Comparison of ENCODE assay signal across 9 cellular contexts in the genomic region with DNA sequence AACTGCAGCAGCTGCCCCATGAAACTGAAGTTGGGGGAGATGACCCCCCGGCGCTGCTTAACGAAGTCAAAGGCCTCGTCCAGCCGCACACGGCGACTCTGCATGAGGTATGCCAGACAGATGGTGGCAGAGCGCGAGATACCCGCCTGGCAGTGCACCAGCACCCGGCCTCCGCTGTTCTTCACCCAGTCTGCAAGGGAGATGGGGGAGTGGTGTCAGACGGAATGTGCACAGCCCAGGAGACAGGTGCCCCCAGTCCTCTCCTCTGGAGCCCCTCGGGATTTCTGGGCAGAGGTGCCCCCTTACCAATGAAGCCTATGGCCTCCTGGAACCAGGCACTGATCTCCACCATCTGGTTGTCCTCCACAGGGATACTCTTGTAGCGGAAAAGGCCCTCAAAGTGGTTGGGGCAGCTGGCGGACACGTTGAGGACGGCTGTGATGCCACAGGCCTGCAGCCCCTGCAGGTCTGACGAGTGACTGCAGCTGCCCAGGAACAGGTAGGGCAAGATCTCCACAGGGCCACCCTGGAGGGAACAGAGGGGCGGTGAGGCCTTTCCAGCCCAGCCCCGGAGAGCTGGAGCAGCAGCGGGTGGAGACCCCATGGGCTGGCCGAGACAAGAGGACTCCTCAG. TPM values are rescaled to one million over a fixed set of nuclear protein-coding genes. Genes with fewer than 3 reads are reported as not detected.
DNase-seq lines count a peak whose midpoint lies in the region; ATAC-seq and TF ChIP-seq lines count a peak whose summit lies in the region.
"Had no signal": no experiment of that assay in that cellular context is flagged by ENCODE, and none has a peak within 500 bp of the region (broad histone marks: within the 10 kb centered on the region; RNA-seq: fewer than 3 reads in every experiment).

No MANE protein-coding gene starts in this region.

- H3K27ac ChIP-seq in skin epidermis (peak overlapping the region in 17 of 21 experiments; percentile 10 to 95 (median 82)), gastrocnemius medialis (peak overlapping the region in 1 of 4 donors; percentile 67)

- DNase-seq in DMS53 treated with DMSO at 0.1 percent for 48 hours (lab: John Stamatoyannopoulos, UW; ENCODE audit: unreplicated experiment): peak; percentile 63
- DNase-seq in Jurkat, Clone E6-1 (ENCODE audit: low read depth, low spot score): no peak
- peak; percentile 39 for DNase-seq in activated CD4-positive, alpha-beta T cell treated with anti-CD3 and anti-CD28 coated beads, Interleukin-2, amount 10 ng/mL, durations not matched to agents 7 days and 5 days
- DNase-seq in fibroblast of pulmonary artery (ENCODE audit: low read depth): no peak
- DNase-seq in mucosa of gallbladder (ENCODE audit: low spot score): no peak
- no peak for DNase-seq in gastrocnemius medialis

- intact Hi-C loops in gastrocnemius medialis (cut with DNase I; ENCODE audit: low total_unique reads): loop anchor here (2.0 kb wide), 3 partner anchors 31 to 117 kb away; partner anchors contain the start of gene STARD7

- H3K4me1 Mint-ChIP-seq in activated CD4-positive, alpha-beta T cell treated with anti-CD3 and anti-CD28 coated beads, Interleukin-2, amount 10 ng/mL, durations not matched to agents 7 days and 5 days: peaks cover 60% of the 10 kb centered on the region

- in situ Hi-C loops in gastrocnemius medialis (cut with MboI; ENCODE audit: low sequenced_read_pairs in 4 of 4): loop anchor here in 2 of 4 donors (25.0 kb wide), 2 partner anchors 118 to 368 kb away; partner anchors contain the start of genes CIAO1 (in 1 of the 2), NEURL3 (in 1 of the 2) and TMEM127 (in 1 of the 2)

- H3K27me3 ChIP-seq in gastrocnemius medialis: no peaks in the 10 kb centered on the region

- no peaks in the 10 kb centered on the region for H3K9me3 Mint-ChIP-seq in activated CD4-positive, alpha-beta T cell treated with anti-CD3 and anti-CD28 coated beads, Interleukin-2, amount 10 ng/mL, durations not matched to agents 7 days and 5 days

- CTCF ChIA-PET in activated CD4-positive, alpha-beta T cell treated with anti-CD3 and anti-CD28 coated beads, Interleukin-2, amount 10 ng/mL, durations not matched to agents 7 days and 5 days (lab: Charles Lee): interaction anchor here (2.7 to 15.6 kb wide), 2 partner anchors 26 to 32 kb away, joined by 15 to 239 read pairs; no protein-coding TSS in a partner anchor

- peaks cover 14% of the 10 kb centered on the region for H3K36me3 Mint-ChIP-seq in activated CD4-positive, alpha-beta T cell treated with anti-CD3 and anti-CD28 coated beads, Interleukin-2, amount 10 ng/mL, durations not matched to agents 7 days and 5 days (ENCODE audit: low read depth)

- TF ChIP-seq POLR2A in gastrocnemius medialis (IDR thresholded peaks at IDR 0.05): no peak

- POLR2A ChIA-PET in activated CD4-positive, alpha-beta T cell treated with anti-CD3 and anti-CD28 coated beads, Interleukin-2, amount 10 ng/mL, durations not matched to agents 7 days and 5 days (lab: Charles Lee): interaction anchor here (1.6 kb wide), 1 partner anchor 30 kb away, joined by 5 read pairs; no protein-coding TSS in a partner anchor

- H3K9me3 ChIP-seq in gastrocnemius medialis: no peaks in the 10 kb centered on the region

- H3K4me1 ChIP-seq in gastrocnemius medialis: peaks cover 0 to 7% of the 10 kb centered on the region in 2 donors

- peak overlapping the region; percentile 83 for H3K4me3 ChIP-seq in Jurkat, Clone E6-1 (ENCODE audit: low read length)
- H3K4me3 ChIP-seq in fibroblast of pulmonary artery (replicated peaks; ENCODE audit: low read depth, low read length) (peak overlapping the region; percentile 47), skin epidermis (peak overlapping the region; percentile 40 to 79 (median 56)), gastrocnemius medialis (peak overlapping the region in 2 of 4 donors; percentile 44 to 55)

- peak overlapping the region; percentile 92 for H3K4me3 Mint-ChIP-seq in activated CD4-positive, alpha-beta T cell treated with anti-CD3 and anti-CD28 coated beads, Interleukin-2, amount 10 ng/mL, durations not matched to agents 7 days and 5 days

- TF ChIP-seq CTCF in fibroblast of pulmonary artery (IDR thresholded peaks at IDR 0.05; ENCODE audit: low read length, missing control alignments): no peak
- no peak for TF ChIP-seq CTCF in gastrocnemius medialis (IDR thresholded peaks at IDR 0.05 in 4 of 5, conservative IDR thresholded peaks at IDR 0.05 in 1 of 5)

- no peaks in the 10 kb centered on the region for H3K27me3 Mint-ChIP-seq in activated CD4-positive, alpha-beta T cell treated with anti-CD3 and anti-CD28 coated beads, Interleukin-2, amount 10 ng/mL, durations not matched to agents 7 days and 5 days

- no peaks in the 10 kb centered on the region for H3K36me3 ChIP-seq in gastrocnemius medialis

- peak overlapping the region; percentile 96 for H3K27ac Mint-ChIP-seq in activated CD4-positive, alpha-beta T cell treated with anti-CD3 and anti-CD28 coated beads, Interleukin-2, amount 10 ng/mL, durations not matched to agents 7 days and 5 days

- ATAC-seq in HG03095 (IDR thresholded peaks at IDR 0.05; ENCODE audit: unreplicated experiment) (no peak), gastrocnemius medialis (no peak)

RNA-seq across cellular contexts. Expression of gene DUSP2, which starts 1.3 kb away (rescaled TPM):
- 31.3 TPM for polyA plus RNA-seq in Jurkat, Clone E6-1 (2012; ENCODE audit: insufficient read depth, insufficient read length)
- total RNA-seq in activated CD4-positive, alpha-beta T cell treated with anti-CD3 and anti-CD28 coated beads, Interleukin-2, amount 10 ng/mL, durations not matched to agents 7 days and 5 days: 10 to 100 TPM; 11.9 to 14.2 TPM
- total RNA-seq in mucosa of gallbladder (11.3 TPM), gastrocnemius medialis (1 to 10 TPM; 1.6 to 4.0 (median 2.9) TPM)

RNA-seq across cellular contexts. Expression of gene ASTL, which starts 5.7 kb away (rescaled TPM):
- not detected for polyA plus RNA-seq in Jurkat, Clone E6-1 (2012; ENCODE audit: insufficient read depth, insufficient read length)
- under 1 TPM in 1 of 2 experiments, not detected in 1; 0.22 TPM for total RNA-seq in activated CD4-positive, alpha-beta T cell treated with anti-CD3 and anti-CD28 coated beads, Interleukin-2, amount 10 ng/mL, durations not matched to agents 7 days and 5 days
- total RNA-seq in mucosa of gallbladder: not detected
- total RNA-seq in gastrocnemius medialis: not detected
- total RNA-seq: LHCN-M2 had no signal

RNA-seq across cellular contexts. Expression of gene ADRA2B, which starts 27.6 kb away (rescaled TPM):
- polyA plus RNA-seq in Jurkat, Clone E6-1 (2012; ENCODE audit: insufficient read depth, insufficient read length): not detected
- total RNA-seq in activated CD4-positive, alpha-beta T cell treated with anti-CD3 and anti-CD28 coated beads, Interleukin-2, amount 10 ng/mL, durations not matched to agents 7 days and 5 days: under 1 TPM in 1 of 2 experiments, not detected in 1; 0.06 TPM
- total RNA-seq in mucosa of gallbladder (0.95 TPM), gastrocnemius medialis (1 to 10 TPM; 2.4 to 5.6 (median 3.6) TPM)
- total RNA-seq: LHCN-M2 had no signal

Comparison
In these comparisons a context has a peak if more than half of its experiments do, and no peak if none do; other contexts are left out.
1. DNase-seq: peak in DMS53 treated with DMSO at 0.1 percent for 48 hours (single experiment) and activated CD4-positive, alpha-beta T cell treated with anti-CD3 and anti-CD28 coated beads, Interleukin-2, amount 10 ng/mL, durations not matched to agents 7 days and 5 days (single experiment); none in Jurkat, Clone E6-1 (single experiment), fibroblast of pulmonary artery (single experiment), mucosa of gallbladder (single experiment) and gastrocnemius medialis (0 of 2).